Comparison of ENCODE assay signal across 24 cellular contexts in the genomic region with DNA sequence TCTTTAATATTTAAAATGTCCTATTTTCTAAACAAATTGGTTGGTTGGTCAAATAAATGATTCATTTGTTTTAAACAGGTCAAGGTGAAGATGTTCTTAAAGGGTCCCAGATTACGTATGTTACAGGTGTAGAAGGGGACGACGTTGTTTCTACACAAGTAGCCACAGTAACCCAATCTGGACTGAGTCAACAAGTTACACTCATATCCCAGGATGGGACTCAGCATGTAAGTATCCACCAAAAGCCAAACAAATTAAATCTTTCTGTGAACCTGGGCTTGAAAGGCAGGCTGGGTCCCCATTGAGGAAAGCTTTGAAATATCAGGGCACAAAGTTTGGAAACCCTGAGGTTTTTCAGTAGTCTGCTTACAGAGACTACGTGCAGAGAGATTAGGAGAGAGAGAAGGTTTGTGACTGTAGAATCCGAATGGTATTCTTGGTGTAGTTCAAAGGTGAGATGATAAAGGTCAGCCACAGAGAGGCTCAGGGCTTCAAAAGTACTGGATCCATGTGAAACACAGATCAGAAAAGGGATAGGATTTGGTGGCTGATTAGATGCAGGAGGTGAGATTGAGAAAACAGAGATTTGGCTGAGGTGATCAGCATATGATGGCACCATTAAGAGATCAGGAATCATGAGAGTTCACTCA.
"Had no signal": no experiment of that assay in that cellular context is flagged by ENCODE, and none has a peak within 500 bp of the region (broad histone marks: within the 10 kb centered on the region; RNA-seq: fewer than 3 reads in every experiment).

No MANE protein-coding gene starts in this region.

- H3K36me3 ChIP-seq: colonic mucosa had no signal

- ATAC-seq: effector memory CD8-positive, alpha-beta T cell; esophagus mucosa; gastrocnemius medialis; left colon; lower lobe of right lung; naive thymus-derived CD8-positive, alpha-beta T cell; stimulated activated memory B cell treated with anti-CD40 and anti-IgM and Interleukin-4, amounts not matched to agents 10 μg/mL and 1 μg/mL and 100 μg/mL, for 72 hours had no signal

- H3K4me1 ChIP-seq: breast epithelium, colonic mucosa, lower lobe of right lung, neural progenitor cell, sigmoid colon, vagina had no signal

- H3K4me2 ChIP-seq: neural progenitor cell, smooth muscle cell had no signal

- H3K4me3 Mint-ChIP-seq: activated B cell treated with CpG ODN at 0.5 μM for 24 hours; activated CD4-positive, alpha-beta memory T cell treated with anti-CD3 and anti-CD28 coated beads for 36 hours; activated naive CD8-positive, alpha-beta T cell treated with anti-CD3 and anti-CD28 coated beads for 36 hours; neural progenitor cell; stimulated activated memory B cell treated with anti-CD40 and anti-IgM and Interleukin-4, amounts not matched to agents 10 μg/mL and 1 μg/mL and 100 μg/mL, for 72 hours had no signal

- H3K9ac ChIP-seq: neural progenitor cell had no signal

- H3K9me3 ChIP-seq: breast epithelium, colonic mucosa, gastrocnemius medialis, lower lobe of right lung, sigmoid colon, transverse colon, vagina had no signal

- H3K27ac Mint-ChIP-seq: activated B cell treated with CpG ODN at 0.5 μM for 24 hours; activated CD4-positive, alpha-beta memory T cell treated with anti-CD3 and anti-CD28 coated beads for 36 hours; activated naive CD8-positive, alpha-beta T cell treated with anti-CD3 and anti-CD28 coated beads for 36 hours; naive thymus-derived CD8-positive, alpha-beta T cell; neural progenitor cell; stimulated activated memory B cell treated with anti-CD40 and anti-IgM and Interleukin-4, amounts not matched to agents 10 μg/mL and 1 μg/mL and 100 μg/mL, for 72 hours had no signal

- H3K4me3 ChIP-seq: breast epithelium, colonic mucosa, dorsolateral prefrontal cortex, gastrocnemius medialis, lower lobe of right lung, neural progenitor cell, sigmoid colon, smooth muscle cell, transverse colon, vagina had no signal

- H3K9me3 Mint-ChIP-seq: activated B cell treated with CpG ODN at 0.5 μM for 24 hours; activated CD4-positive, alpha-beta memory T cell treated with anti-CD3 and anti-CD28 coated beads for 36 hours; activated naive CD8-positive, alpha-beta T cell treated with anti-CD3 and anti-CD28 coated beads for 36 hours; effector memory CD8-positive, alpha-beta T cell; naive thymus-derived CD8-positive, alpha-beta T cell; neural progenitor cell; stimulated activated memory B cell treated with anti-CD40 and anti-IgM and Interleukin-4, amounts not matched to agents 10 μg/mL and 1 μg/mL and 100 μg/mL, for 72 hours had no signal

- H2AFZ ChIP-seq: neural progenitor cell had no signal

- H3K27me3 ChIP-seq: breast epithelium, colonic mucosa, dorsolateral prefrontal cortex, gastrocnemius medialis, neural progenitor cell, sigmoid colon, transverse colon, vagina had no signal

- H3K27ac ChIP-seq: breast epithelium, colonic mucosa, dorsolateral prefrontal cortex, gastrocnemius medialis, lower lobe of right lung, neural progenitor cell, sigmoid colon, transverse colon, vagina had no signal

- H3K27me3 Mint-ChIP-seq: activated B cell treated with CpG ODN at 0.5 μM for 24 hours; activated CD4-positive, alpha-beta memory T cell treated with anti-CD3 and anti-CD28 coated beads for 36 hours; activated naive CD8-positive, alpha-beta T cell treated with anti-CD3 and anti-CD28 coated beads for 36 hours; effector memory CD8-positive, alpha-beta T cell; naive thymus-derived CD8-positive, alpha-beta T cell; stimulated activated memory B cell treated with anti-CD40 and anti-IgM and Interleukin-4, amounts not matched to agents 10 μg/mL and 1 μg/mL and 100 μg/mL, for 72 hours had no signal

- DNase-seq: activated B cell treated with CpG ODN at 0.5 μM for 24 hours; activated CD4-positive, alpha-beta memory T cell treated with anti-CD3 and anti-CD28 coated beads for 36 hours; activated CD4-positive, alpha-beta T cell treated with anti-CD3 and anti-CD28 coated beads for 4 hours; activated naive CD4-positive, alpha-beta T cell treated with Interleukin-2 at 50 U/mL for 16 hours; activated naive CD8-positive, alpha-beta T cell treated with anti-CD3 and anti-CD28 coated beads for 36 hours; activated T-cell treated with anti-CD3 and anti-CD28 coated beads, Interleukin-2, amount 50 U/mL, for 48 hours; colonic mucosa; dorsolateral prefrontal cortex; effector memory CD8-positive, alpha-beta T cell; gastrocnemius medialis; hypothalamus; left colon; lower lobe of right lung; naive thymus-derived CD8-positive, alpha-beta T cell; retina; sigmoid colon; stimulated activated CD4-positive, alpha-beta T cell treated with anti-CD3 and anti-CD28 coated beads, Interleukin-15, amount 100 ng/mL, for 24 hours; transverse colon had no signal
